27 cellular contexts compared by ENCODE assay signal in the genomic region with DNA sequence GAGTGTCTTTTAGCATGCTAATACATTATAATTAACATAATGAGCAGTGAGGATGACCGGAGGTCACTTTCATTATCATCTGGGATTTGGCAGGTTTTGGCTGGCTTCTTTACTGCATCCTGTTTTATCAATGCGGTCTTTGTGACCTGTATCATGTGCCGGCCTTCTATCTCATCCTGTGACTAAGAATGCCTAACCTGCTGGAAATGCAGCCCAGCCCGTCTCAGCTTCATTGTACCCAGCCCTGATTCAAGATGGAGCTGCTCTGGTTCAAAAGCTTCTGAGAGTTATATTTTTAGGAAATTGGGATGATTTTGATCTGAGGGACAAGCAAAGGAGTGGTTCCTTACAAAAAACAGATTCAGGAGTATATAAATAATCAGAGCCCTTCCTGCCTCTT. TPM values are rescaled to one million over a fixed set of nuclear protein-coding genes. Genes with fewer than 3 reads are reported as not detected.
DNase-seq lines count a peak whose midpoint lies in the region; ATAC-seq, FAIRE-seq and TF ChIP-seq lines count a peak whose summit lies in the region.
"Had no signal": no experiment of that assay in that cellular context is flagged by ENCODE, and none has a peak within 500 bp of the region (broad histone marks: within the 10 kb centered on the region; RNA-seq: fewer than 3 reads in every experiment).

No MANE protein-coding gene starts in this region.

- no peaks in the 10 kb centered on the region for H3K9me3 ChIP-seq in mammary epithelial cell (replicated peaks; ENCODE audit: insufficient read depth, low read length)
- no peaks in the 10 kb centered on the region for H3K9me3 ChIP-seq in keratinocyte (ENCODE audit: control insufficient read depth, low read depth, low read length)
- H3K9me3 ChIP-seq: prostate gland, tibial nerve had no signal

- no peak for TF ChIP-seq CTCF in mammary epithelial cell (conservative IDR thresholded peaks at IDR 0.05 in 1 of 2, IDR thresholded peaks at IDR 0.05 in 1 of 2; ENCODE audit: extremely low read depth in 1 of 2, insufficient read depth in 1 of 2, low read depth in 1 of 2, low read length in 2 of 2)
- TF ChIP-seq CTCF in keratinocyte (optimal IDR thresholded peaks at IDR 0.05 in 1 of 3, IDR thresholded peaks at IDR 0.05 in 1 of 3, conservative IDR thresholded peaks at IDR 0.05 in 1 of 3; ENCODE audit: extremely low read depth in 1 of 3, insufficient read depth in 2 of 3, low read length in 3 of 3): no peak

- H3K4me2 ChIP-seq in mammary epithelial cell (ENCODE audit: insufficient read depth, low read depth, low read length): peak overlapping the region; percentile 64
- no peak overlapping the region for H3K4me2 ChIP-seq in keratinocyte (ENCODE audit: control insufficient read depth, extremely low read depth, insufficient read depth, low read depth, low read length)

- H4K20me1 ChIP-seq in mammary epithelial cell (ENCODE audit: insufficient read depth, low read length): no peaks in the 10 kb centered on the region
- no peaks in the 10 kb centered on the region for H4K20me1 ChIP-seq in keratinocyte (ENCODE audit: control insufficient read depth, extremely low read depth, insufficient read depth, low read length)

- in situ Hi-C loops in mammary epithelial cell (cut with MboI; ENCODE audit: low sequenced_read_pairs in 2 of 2): loop anchor here in 1 of 2 donors (25.0 kb wide), 1 partner anchor 319 kb away; no protein-coding TSS in a partner anchor

- intact Hi-C loops in mammary epithelial cell (cut with micrococcal nuclease): no loop called here

- no peak for ATAC-seq in GM21619 (IDR thresholded peaks at IDR 0.05; ENCODE audit: unreplicated experiment)
- ATAC-seq: activated CD8-positive, alpha-beta T cell treated with anti-CD3 and anti-CD28 coated beads for 36 hours; CD8-positive, alpha-beta T cell; Right ventricle myocardium inferior had no signal

- BruUV-seq in mammary epithelial cell (replicated peaks; lab: Mats Ljungman, UMichigan): no TSS peak

- DNase-seq in Daoy (ENCODE audit: low read depth) (peak; percentile 8), NCI-H526 treated with DMSO at 0.1 percent for 48 hours (lab: John Stamatoyannopoulos, UW) (peak; percentile 68), mammary epithelial cell (peak; percentile 64), keratinocyte (ENCODE audit: low read depth, low spot score) (no peak), caudate nucleus (lab: John Stamatoyannopoulos, UW) (no peak), GOT3 (lab: John Stamatoyannopoulos, UW) (no peak), inferior parietal cortex (ENCODE audit: extremely low spot score) (no peak)
- DNase-seq: ACHN; activated CD8-positive, alpha-beta memory T cell treated with anti-CD3 and anti-CD28 coated beads, Interleukin-2, amount 50 U/mL, for 48 hours; activated CD8-positive, alpha-beta T cell treated with anti-CD3 and anti-CD28 coated beads for 36 hours; activated naive CD4-positive, alpha-beta T cell treated with anti-CD3 and anti-CD28 coated beads, Interleukin-2, amount 10 ng/mL, durations not matched to agents 7 days and 5 days; brain microvascular endothelial cell; CD8-positive, alpha-beta T cell; DMS 273 treated with DMSO at 0.1 percent for 48 hours; EL; glutamatergic neuron; islet precursor cell; KG1; NCI-H1417 treated with DMSO at 0.1 percent for 48 hours; NCI-H345; sigmoid colon; stimulated activated CD4-positive, alpha-beta T cell treated with anti-CD3 and anti-CD28 coated beads, Interleukin-4, amount 100 ng/mL, for 1 hour had no signal

- H3K27me3 ChIP-seq in mammary epithelial cell (ENCODE audit: insufficient read depth, low read length) (no peaks in the 10 kb centered on the region), keratinocyte (ENCODE audit: control insufficient read depth, extremely low read depth, insufficient read depth, low read length) (no peaks in the 10 kb centered on the region)
- H3K27me3 ChIP-seq: brain microvascular endothelial cell, sigmoid colon, tibial nerve had no signal

- dilution Hi-C loops in mammary epithelial cell (cut with HindIII; ENCODE audit: low sequenced_read_pairs) (no loop called here), keratinocyte (cut with MboI; ENCODE audit: extremely low pct_ligation_motif_present, low sequenced_read_pairs) (no loop called here)

- 8% methylated on average over 4 of the region's 4 CpGs for WGBS in mammary epithelial cell (ENCODE audit: low coverage, missing lambda C conversion rate)

- H3K9ac ChIP-seq in mammary epithelial cell (ENCODE audit: insufficient read depth, low read length): no peak overlapping the region
- no peak overlapping the region for H3K9ac ChIP-seq in keratinocyte (ENCODE audit: control insufficient read depth, extremely low read depth, insufficient read depth, low read length)

- H3K27ac ChIP-seq in mammary epithelial cell (ENCODE audit: insufficient read depth, low read depth, low read length): no peak overlapping the region
- H3K27ac ChIP-seq in keratinocyte (ENCODE audit: control insufficient read depth, insufficient read depth, low read length): no peak overlapping the region
- no peak overlapping the region for H3K27ac ChIP-seq in caudate nucleus (ENCODE audit: low read depth, low read length)
- H3K27ac ChIP-seq: brain microvascular endothelial cell, prostate gland, sigmoid colon, tibial nerve had no signal

- H3K36me3 ChIP-seq in mammary epithelial cell (ENCODE audit: insufficient read depth, low read length): no peaks in the 10 kb centered on the region
- H3K36me3 ChIP-seq in keratinocyte (ENCODE audit: control insufficient read depth in 2 of 2, extremely low read depth in 1 of 2, insufficient read depth in 2 of 2, low read length in 2 of 2): no peaks in the 10 kb centered on the region
- H3K36me3 ChIP-seq: brain microvascular endothelial cell, HAP-1, prostate gland, sigmoid colon, tibial nerve had no signal

- peaks cover 11% of the 10 kb centered on the region for H3K4me1 ChIP-seq in mammary epithelial cell (ENCODE audit: insufficient read depth, low read length)
- no peaks in the 10 kb centered on the region for H3K4me1 ChIP-seq in keratinocyte (ENCODE audit: control insufficient read depth, extremely low read depth, insufficient read depth, low read length)
- H3K4me1 ChIP-seq: prostate gland, sigmoid colon had no signal

- CTCF ChIA-PET in mammary epithelial cell (lab: Charles Lee; ENCODE audit: low non-redundant PET): interaction anchor here (0.5 kb wide), 1 partner anchor 57 kb away, joined by 3 read pairs; no protein-coding TSS in a partner anchor

- H3K79me2 ChIP-seq in mammary epithelial cell (ENCODE audit: insufficient read depth, low read length): no peaks in the 10 kb centered on the region
- H3K79me2 ChIP-seq in keratinocyte (ENCODE audit: control insufficient read depth, insufficient read depth, low read length): no peaks in the 10 kb centered on the region

- H3K4me3 ChIP-seq in mammary epithelial cell (replicated peaks in 1 of 3; ENCODE audit: insufficient read depth in 1 of 3, low read depth in 2 of 3, low read length in 3 of 3) (no peak overlapping the region), keratinocyte (ENCODE audit: control insufficient read depth in 2 of 3, extremely low read depth in 1 of 3, insufficient read depth in 2 of 3, low read depth in 1 of 3, low read length in 3 of 3) (no peak overlapping the region)
- H3K4me3 ChIP-seq: HAP-1, prostate gland, sigmoid colon had no signal

- H2AFZ ChIP-seq in mammary epithelial cell (ENCODE audit: low read depth, low read length) (peak overlapping the region; percentile 69), keratinocyte (ENCODE audit: control insufficient read depth, low read length) (peak overlapping the region; percentile 21)

- no peaks in the 10 kb centered on the region for H3K9me1 ChIP-seq in keratinocyte (ENCODE audit: control insufficient read depth, extremely low read depth, insufficient read depth, low read length)

- no peak for FAIRE-seq in keratinocyte (lab: Jason Lieb, UNC)

RNA-seq across cellular contexts. Expression of a gene that starts 9.2 kb away (rescaled TPM):
- 2.5 and 5.5 TPM in 2 replicates for total RNA-seq in Daoy (2014; rRNA removed; shearing (Covaris generic))
- 10 to 100 TPM in 1 of 2 donors, 1 to 10 TPM in 1; 6.5 to 21.3 TPM for total RNA-seq in mammary epithelial cell
- polyA plus RNA-seq in mammary epithelial cell: 1.2 TPM
- 3.9 TPM for polyA minus RNA-seq in mammary epithelial cell
- polyA plus RNA-seq in keratinocyte: 0.32 to 0.52 TPM (median 0.35 TPM) in 3 replicates
- 1.9 TPM for polyA plus RNA-seq in keratinocyte (2011; ENCODE audit: low read depth)
- 0.18 and 0.29 TPM in 2 replicates for polyA plus RNA-seq in keratinocyte (2011; cell fraction: cytosol; rRNA removed)
- polyA plus RNA-seq in keratinocyte (2011; cell fraction: nucleus; rRNA removed): 1.9 and 2.2 TPM in 2 replicates
- 0.17 and 1.8 TPM in 2 replicates for polyA plus RNA-seq in keratinocyte (2012; ENCODE audit: low replicate concordance)
- 2.6 to 12.1 TPM (median 9.7 TPM) in 3 replicates for polyA minus RNA-seq in keratinocyte
- polyA minus RNA-seq in keratinocyte (2011; cell fraction: cytosol; rRNA and poly(A)+ RNA removed): 4.4 TPM
- 10.9 and 24.0 TPM in 2 replicates for polyA minus RNA-seq in keratinocyte (2011; cell fraction: nucleus; rRNA and poly(A)+ RNA removed)

Comparison
In these comparisons a context has a peak if more than half of its experiments do, and no peak if none do; other contexts are left out.
1. DNase-seq: peak in Daoy (single experiment), NCI-H526 treated with DMSO at 0.1 percent for 48 hours (single experiment) and mammary epithelial cell (single experiment); none in keratinocyte (single experiment), caudate nucleus (0 of 61), GOT3 (single experiment) and inferior parietal cortex (single experiment).